1 cellular context compared by ENCODE assay signal in genomic region chr1:207321045-207321789, GRCh38.
A peak's percentile ranks its signal among the peaks of the same experiment; 100 is the strongest.
TF ChIP-seq lines count a peak whose summit lies in the region.

Gene CD55 (plus strand): TSS chr1:207321678. CDS start chr1:207321766, 88 bp downstream.

TF ChIP-seq in GM12878, 131 proteins besides CTCF, POLR2A, EP300 and RAD21 (continued from another document):
- TF ChIP-seq ETV6 (conservative IDR thresholded peaks at IDR 0.05 in 1 of 2, IDR thresholded peaks at IDR 0.05 in 1 of 2; ENCODE audit: borderline replicate concordance in 1 of 2, low read depth in 1 of 2): peak in 1 of 2 experiments; percentile 34; a peak in 1 of 4 replicates
- TF ChIP-seq RBBP5 (conservative IDR thresholded peaks at IDR 0.05): no peak
- TF ChIP-seq RB1 (IDR thresholded peaks at IDR 0.05; ENCODE audit: borderline replicate concordance): no peak; the same call in 1 of the 2 replicates
- TF ChIP-seq HDAC6 (IDR thresholded peaks at IDR 0.05; ENCODE audit: unreplicated experiment): no peak
- TF ChIP-seq, protein P1, sequence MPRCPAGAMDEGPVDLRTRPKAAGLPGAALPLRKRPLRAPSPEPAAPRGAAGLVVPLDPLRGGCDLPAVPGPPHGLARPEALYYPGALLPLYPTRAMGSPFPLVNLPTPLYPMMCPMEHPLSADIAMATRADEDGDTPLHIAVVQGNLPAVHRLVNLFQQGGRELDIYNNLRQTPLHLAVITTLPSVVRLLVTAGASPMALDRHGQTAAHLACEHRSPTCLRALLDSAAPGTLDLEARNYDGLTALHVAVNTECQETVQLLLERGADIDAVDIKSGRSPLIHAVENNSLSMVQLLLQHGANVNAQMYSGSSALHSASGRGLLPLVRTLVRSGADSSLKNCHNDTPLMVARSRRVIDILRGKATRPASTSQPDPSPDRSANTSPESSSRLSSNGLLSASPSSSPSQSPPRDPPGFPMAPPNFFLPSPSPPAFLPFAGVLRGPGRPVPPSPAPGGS (IDR thresholded peaks at IDR 0.05; ENCODE audit: borderline replicate concordance, insufficient read depth, low read depth, low read length, poor library complexity, severe bottlenecking): peak; percentile 36
- TF ChIP-seq EGR1 (IDR thresholded peaks at IDR 0.05; ENCODE audit: borderline replicate concordance in 1 of 2, low read depth in 2 of 2, low read length in 2 of 2): no peak
- TF ChIP-seq SUPT20H (IDR thresholded peaks at IDR 0.05; ENCODE audit: borderline replicate concordance, control insufficient read depth, low read depth, low read length): no peak
- peak; percentile 70 for TF ChIP-seq SIN3A (IDR thresholded peaks at IDR 0.05; ENCODE audit: low read depth, low read length)
- TF ChIP-seq KAT2A (conservative IDR thresholded peaks at IDR 0.05; ENCODE audit: control insufficient read depth, low read depth, low read length): no peak
- TF ChIP-seq ZNF622 (IDR thresholded peaks at IDR 0.05): no peak
- TF ChIP-seq ZNF274 (IDR thresholded peaks at IDR 0.05; ENCODE audit: insufficient read depth, insufficient read length): no peak
- peak; percentile 52 for TF ChIP-seq SMAD1 (IDR thresholded peaks at IDR 0.05; ENCODE audit: low read depth, partially characterized antibody)
- TF ChIP-seq CREB1 (IDR thresholded peaks at IDR 0.05; ENCODE audit: low read depth): peak; percentile 92
- peak; percentile 55; the same call in 1 of the 2 replicates for TF ChIP-seq TCF3 (IDR thresholded peaks at IDR 0.05; ENCODE audit: borderline replicate concordance, insufficient read depth, low read depth, low read length)
- peak; percentile 8; the same call in 1 of the 2 replicates for TF ChIP-seq TCF12 (IDR thresholded peaks at IDR 0.05; ENCODE audit: low read depth, low read length)
- TF ChIP-seq IKZF2 (IDR thresholded peaks at IDR 0.05): peak; percentile 50 to 65; a peak in 2 of 4 replicates
- peak; percentile 83 for TF ChIP-seq MTA2 (IDR thresholded peaks at IDR 0.05; ENCODE audit: low read depth)
- TF ChIP-seq ATF7 (IDR thresholded peaks at IDR 0.05; ENCODE audit: low read depth): peak; percentile 86
- TF ChIP-seq, protein P2, sequence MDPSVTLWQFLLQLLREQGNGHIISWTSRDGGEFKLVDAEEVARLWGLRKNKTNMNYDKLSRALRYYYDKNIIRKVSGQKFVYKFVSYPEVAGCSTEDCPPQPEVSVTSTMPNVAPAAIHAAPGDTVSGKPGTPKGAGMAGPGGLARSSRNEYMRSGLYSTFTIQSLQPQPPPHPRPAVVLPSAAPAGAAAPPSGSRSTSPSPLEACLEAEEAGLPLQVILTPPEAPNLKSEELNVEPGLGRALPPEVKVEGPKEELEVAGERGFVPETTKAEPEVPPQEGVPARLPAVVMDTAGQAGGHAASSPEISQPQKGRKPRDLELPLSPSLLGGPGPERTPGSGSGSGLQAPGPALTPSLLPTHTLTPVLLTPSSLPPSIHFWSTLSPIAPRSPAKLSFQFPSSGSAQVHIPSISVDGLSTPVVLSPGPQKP (IDR thresholded peaks at IDR 0.05; ENCODE audit: low read depth, low read length): no peak
- no peak for TF ChIP-seq CBX5 (IDR thresholded peaks at IDR 0.05; ENCODE audit: low read depth)
- TF ChIP-seq, protein P3, sequence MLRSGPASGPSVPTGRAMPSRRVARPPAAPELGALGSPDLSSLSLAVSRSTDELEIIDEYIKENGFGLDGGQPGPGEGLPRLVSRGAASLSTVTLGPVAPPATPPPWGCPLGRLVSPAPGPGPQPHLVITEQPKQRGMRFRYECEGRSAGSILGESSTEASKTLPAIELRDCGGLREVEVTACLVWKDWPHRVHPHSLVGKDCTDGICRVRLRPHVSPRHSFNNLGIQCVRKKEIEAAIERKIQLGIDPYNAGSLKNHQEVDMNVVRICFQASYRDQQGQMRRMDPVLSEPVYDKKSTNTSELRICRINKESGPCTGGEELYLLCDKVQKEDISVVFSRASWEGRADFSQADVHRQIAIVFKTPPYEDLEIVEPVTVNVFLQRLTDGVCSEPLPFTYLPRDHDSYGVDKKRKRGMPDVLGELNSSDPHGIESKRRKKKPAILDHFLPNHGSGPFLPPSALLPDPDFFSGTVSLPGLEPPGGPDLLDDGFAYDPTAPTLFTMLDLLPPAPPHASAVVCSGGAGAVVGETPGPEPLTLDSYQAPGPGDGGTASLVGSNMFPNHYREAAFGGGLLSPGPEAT (IDR thresholded peaks at IDR 0.05; ENCODE audit: low read depth): peak; percentile 50; the same call in 1 of the 2 replicates
- TF ChIP-seq MEF2B (IDR thresholded peaks at IDR 0.05; ENCODE audit: partially characterized antibody, poor library complexity, severe bottlenecking): peak; percentile 82
- TF ChIP-seq BACH1 (IDR thresholded peaks at IDR 0.05; ENCODE audit: borderline replicate concordance): peak; percentile 61; the same call in 1 of the 2 replicates
- TF ChIP-seq MTA3 (IDR thresholded peaks at IDR 0.05; ENCODE audit: borderline replicate concordance, low read length): peak; percentile 73; the same call in 1 of the 2 replicates
- peak; percentile 12; the same call in 1 of the 2 replicates for TF ChIP-seq TCF7 (IDR thresholded peaks at IDR 0.05; ENCODE audit: borderline replicate concordance)
- TF ChIP-seq SMC3 (IDR thresholded peaks at IDR 0.05; ENCODE audit: borderline replicate concordance, low read length): peak; percentile 8; the same call in 1 of the 2 replicates
- no peak for TF ChIP-seq NFXL1 (IDR thresholded peaks at IDR 0.05; ENCODE audit: borderline replicate concordance)
- TF ChIP-seq, protein P4, sequence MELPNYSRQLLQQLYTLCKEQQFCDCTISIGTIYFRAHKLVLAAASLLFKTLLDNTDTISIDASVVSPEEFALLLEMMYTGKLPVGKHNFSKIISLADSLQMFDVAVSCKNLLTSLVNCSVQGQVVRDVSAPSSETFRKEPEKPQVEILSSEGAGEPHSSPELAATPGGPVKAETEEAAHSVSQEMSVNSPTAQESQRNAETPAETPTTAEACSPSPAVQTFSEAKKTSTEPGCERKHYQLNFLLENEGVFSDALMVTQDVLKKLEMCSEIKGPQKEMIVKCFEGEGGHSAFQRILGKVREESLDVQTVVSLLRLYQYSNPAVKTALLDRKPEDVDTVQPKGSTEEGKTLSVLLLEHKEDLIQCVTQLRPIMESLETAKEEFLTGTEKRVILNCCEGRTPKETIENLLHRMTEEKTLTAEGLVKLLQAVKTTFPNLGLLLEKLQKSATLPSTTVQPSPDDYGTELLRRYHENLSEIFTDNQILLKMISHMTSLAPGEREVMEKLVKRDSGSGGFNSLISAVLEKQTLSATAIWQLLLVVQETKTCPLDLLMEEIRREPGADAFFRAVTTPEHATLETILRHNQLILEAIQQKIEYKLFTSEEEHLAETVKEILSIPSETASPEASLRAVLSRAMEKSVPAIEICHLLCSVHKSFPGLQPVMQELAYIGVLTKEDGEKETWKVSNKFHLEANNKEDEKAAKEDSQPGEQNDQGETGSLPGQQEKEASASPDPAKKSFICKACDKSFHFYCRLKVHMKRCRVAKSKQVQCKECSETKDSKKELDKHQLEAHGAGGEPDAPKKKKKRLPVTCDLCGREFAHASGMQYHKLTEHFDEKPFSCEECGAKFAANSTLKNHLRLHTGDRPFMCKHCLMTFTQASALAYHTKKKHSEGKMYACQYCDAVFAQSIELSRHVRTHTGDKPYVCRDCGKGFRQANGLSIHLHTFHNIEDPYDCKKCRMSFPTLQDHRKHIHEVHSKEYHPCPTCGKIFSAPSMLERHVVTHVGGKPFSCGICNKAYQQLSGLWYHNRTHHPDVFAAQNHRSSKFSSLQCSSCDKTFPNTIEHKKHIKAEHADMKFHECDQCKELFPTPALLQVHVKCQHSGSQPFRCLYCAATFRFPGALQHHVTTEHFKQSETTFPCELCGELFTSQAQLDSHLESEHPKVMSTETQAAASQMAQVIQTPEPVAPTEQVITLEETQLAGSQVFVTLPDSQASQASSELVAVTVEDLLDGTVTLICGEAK (IDR thresholded peaks at IDR 0.05; ENCODE audit: borderline replicate concordance): no peak
- TF ChIP-seq CHD2 (IDR thresholded peaks at IDR 0.05; ENCODE audit: borderline replicate concordance, low read depth, low read length): peak; percentile 92
- TF ChIP-seq EED (IDR thresholded peaks at IDR 0.05; ENCODE audit: low read depth): peak; percentile 62
- peak; percentile 87 for TF ChIP-seq HDGF (IDR thresholded peaks at IDR 0.05)
- peak; percentile 85; the same call in 1 of the 2 replicates for TF ChIP-seq TBL1XR1 (IDR thresholded peaks at IDR 0.05; ENCODE audit: low read depth, low read length)
- peak; percentile 76; the same call in 1 of the 2 replicates for TF ChIP-seq POLR2AphosphoS2 (IDR thresholded peaks at IDR 0.05; ENCODE audit: low read depth, low read length)
- TF ChIP-seq RFX5 (IDR thresholded peaks at IDR 0.05; ENCODE audit: low read depth, low read length): peak; percentile 14; the same call in 1 of the 2 replicates
- TF ChIP-seq RCOR1 (conservative IDR thresholded peaks at IDR 0.05; ENCODE audit: low read depth, low read length): peak; percentile 19; the same call in 1 of the 2 replicates
- TF ChIP-seq, protein P5, sequence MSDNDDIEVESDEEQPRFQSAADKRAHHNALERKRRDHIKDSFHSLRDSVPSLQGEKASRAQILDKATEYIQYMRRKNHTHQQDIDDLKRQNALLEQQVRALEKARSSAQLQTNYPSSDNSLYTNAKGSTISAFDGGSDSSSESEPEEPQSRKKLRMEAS (IDR thresholded peaks at IDR 0.05; ENCODE audit: low read depth, low read length): peak; percentile 77
- TF ChIP-seq HDAC2 (IDR thresholded peaks at IDR 0.05): no peak
- TF ChIP-seq, protein P6, sequence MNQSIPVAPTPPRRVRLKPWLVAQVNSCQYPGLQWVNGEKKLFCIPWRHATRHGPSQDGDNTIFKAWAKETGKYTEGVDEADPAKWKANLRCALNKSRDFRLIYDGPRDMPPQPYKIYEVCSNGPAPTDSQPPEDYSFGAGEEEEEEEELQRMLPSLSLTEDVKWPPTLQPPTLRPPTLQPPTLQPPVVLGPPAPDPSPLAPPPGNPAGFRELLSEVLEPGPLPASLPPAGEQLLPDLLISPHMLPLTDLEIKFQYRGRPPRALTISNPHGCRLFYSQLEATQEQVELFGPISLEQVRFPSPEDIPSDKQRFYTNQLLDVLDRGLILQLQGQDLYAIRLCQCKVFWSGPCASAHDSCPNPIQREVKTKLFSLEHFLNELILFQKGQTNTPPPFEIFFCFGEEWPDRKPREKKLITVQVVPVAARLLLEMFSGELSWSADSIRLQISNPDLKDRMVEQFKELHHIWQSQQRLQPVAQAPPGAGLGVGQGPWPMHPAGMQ (IDR thresholded peaks at IDR 0.05; ENCODE audit: borderline replicate concordance): peak; percentile 44; the same call in 1 of the 2 replicates
- TF ChIP-seq MYB (IDR thresholded peaks at IDR 0.05; ENCODE audit: borderline replicate concordance, low read depth, low read length): 0 out of 2 replicates have a peak, but pooled peaks have one; percentile 22
- TF ChIP-seq ASH2L (IDR thresholded peaks at IDR 0.05; ENCODE audit: borderline replicate concordance, low read depth): no peak
- TF ChIP-seq HCFC1 (IDR thresholded peaks at IDR 0.05; ENCODE audit: low read length): peak; percentile 38; the same call in 1 of the 2 replicates
- peak; percentile 47; the same call in 1 of the 2 replicates for TF ChIP-seq BRCA1 (IDR thresholded peaks at IDR 0.05; ENCODE audit: low read depth, low read length)
TF ChIP-seq in GM12878: peak in this region for 58.
